In the genomic region with DNA sequence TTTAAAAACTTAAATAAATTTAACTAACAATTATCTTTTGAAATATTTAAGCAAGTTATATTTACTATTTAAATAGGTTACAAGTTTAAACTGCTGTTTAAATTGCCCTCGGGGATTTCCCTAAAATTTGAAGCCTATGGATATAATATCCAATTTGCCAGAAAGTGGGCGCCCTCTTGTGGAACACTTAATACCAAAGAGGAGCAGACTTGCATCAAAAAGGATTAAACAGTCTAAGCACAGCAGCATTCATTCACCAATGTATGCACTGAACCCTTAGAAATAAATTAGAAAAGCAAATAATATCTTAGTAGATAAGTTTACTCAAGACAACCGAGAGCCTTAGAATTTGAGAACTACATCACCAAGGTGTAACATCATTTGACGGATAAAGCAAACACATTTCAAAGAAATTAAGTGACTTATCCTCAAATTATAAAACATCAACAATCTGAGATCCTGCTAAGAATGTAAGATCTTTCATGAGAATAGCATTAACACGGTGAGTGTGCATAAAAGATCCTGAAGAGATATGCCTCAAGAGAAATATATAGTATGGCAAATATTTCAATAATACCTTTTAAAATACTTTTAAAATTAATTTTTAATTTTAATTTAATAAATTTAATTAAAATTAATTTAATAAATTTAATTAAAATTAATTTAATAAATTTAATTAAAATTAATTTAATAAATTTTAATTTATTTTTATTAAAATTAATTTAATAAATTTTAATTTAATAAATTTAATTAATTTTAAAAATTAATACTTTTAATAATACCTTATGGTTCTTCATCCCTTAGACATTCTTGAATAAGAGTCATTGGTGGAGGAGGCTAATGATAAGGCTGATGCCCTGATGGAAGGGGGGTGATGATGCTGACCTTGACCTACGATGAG, we compare ENCODE assay signal across 9 cellular contexts. TPM values are rescaled to one million over a fixed set of nuclear protein-coding genes. Genes with fewer than 3 reads are reported as not detected.
DNase-seq lines count a peak whose midpoint lies in the region; ATAC-seq and TF ChIP-seq lines count a peak whose summit lies in the region.
"Had no signal": no experiment of that assay in that cellular context is flagged by ENCODE, and none has a peak within 500 bp of the region (broad histone marks: within the 10 kb centered on the region; RNA-seq: fewer than 3 reads in every experiment).

No MANE protein-coding gene starts in this region.

- no peaks in the 10 kb centered on the region for H3K9me3 Mint-ChIP-seq in activated naive CD4-positive, alpha-beta T cell treated with anti-CD3 and anti-CD28 coated beads for 36 hours
- H3K9me3 Mint-ChIP-seq: dendritic cell treated with granulocyte-macrophage colony-stimulating factor and Interleukin-4, amounts not matched to agents 40 ng/mL and 50 ng/mL, for 4 days had no signal

- H3K9me3 ChIP-seq in SJSA1 (replicated peaks) (no peaks in the 10 kb centered on the region), esophagus squamous epithelium (no peaks in the 10 kb centered on the region), neutrophil (no peaks in the 10 kb centered on the region)

- H3K4me1 ChIP-seq in SJSA1 (replicated peaks) (no peaks in the 10 kb centered on the region), esophagus squamous epithelium (no peaks in the 10 kb centered on the region), neutrophil (ENCODE audit: control insufficient read depth in 1 of 2, insufficient read depth in 1 of 2, low read depth in 1 of 2, low read length in 1 of 2) (peaks cover 0 to 6% of the 10 kb centered on the region in 2 experiments)

- H3K36me3 ChIP-seq in SJSA1, result no peaks in the 10 kb centered on the region
- no peaks in the 10 kb centered on the region for H3K36me3 ChIP-seq in esophagus squamous epithelium
- no peaks in the 10 kb centered on the region for H3K36me3 ChIP-seq in neutrophil

- no peak for TF ChIP-seq POLR2A in esophagus squamous epithelium (IDR thresholded peaks at IDR 0.05)

- H3K4me3 Mint-ChIP-seq in activated naive CD4-positive, alpha-beta T cell treated with anti-CD3 and anti-CD28 coated beads for 36 hours, result no peak overlapping the region
- H3K4me3 Mint-ChIP-seq: dendritic cell treated with granulocyte-macrophage colony-stimulating factor and Interleukin-4, amounts not matched to agents 40 ng/mL and 50 ng/mL, for 4 days had no signal

- 29 to 33% methylated on average over 6 of the region's 6 CpGs for WGBS in esophagus squamous epithelium, 2 donors

- CTCF ChIA-PET in activated naive CD4-positive, alpha-beta T cell treated with anti-CD3 and anti-CD28 coated beads for 36 hours (lab: Charles Lee), result no interaction called here

- no peaks in the 10 kb centered on the region for H3K36me3 Mint-ChIP-seq in activated naive CD4-positive, alpha-beta T cell treated with anti-CD3 and anti-CD28 coated beads for 36 hours (ENCODE audit: low read depth)

- peaks cover 6% of the 10 kb centered on the region; the same call in 1 of the 2 replicates for H3K27me3 ChIP-seq in SJSA1 (replicated peaks)
- H3K27me3 ChIP-seq in esophagus squamous epithelium, result no peaks in the 10 kb centered on the region
- H3K27me3 ChIP-seq in neutrophil, result no peaks in the 10 kb centered on the region

- H3K4me1 Mint-ChIP-seq in activated naive CD4-positive, alpha-beta T cell treated with anti-CD3 and anti-CD28 coated beads for 36 hours (ENCODE audit: low read depth), result no peaks in the 10 kb centered on the region

- H3K27me3 Mint-ChIP-seq in activated naive CD4-positive, alpha-beta T cell treated with anti-CD3 and anti-CD28 coated beads for 36 hours (ENCODE audit: low read depth), result peaks cover 10% of the 10 kb centered on the region
- H3K27me3 Mint-ChIP-seq: dendritic cell treated with granulocyte-macrophage colony-stimulating factor and Interleukin-4, amounts not matched to agents 40 ng/mL and 50 ng/mL, for 4 days had no signal

- H3K27ac ChIP-seq in SJSA1, result no peak overlapping the region
- H3K27ac ChIP-seq in esophagus squamous epithelium, result no peak overlapping the region
- no peak overlapping the region for H3K27ac ChIP-seq in neutrophil

- H3K4me3 ChIP-seq in SJSA1 (no peak overlapping the region), esophagus squamous epithelium (no peak overlapping the region), neutrophil (ENCODE audit: low read depth in 1 of 2, low read length in 1 of 2) (no peak overlapping the region)

- ATAC-seq in GM19035 (IDR thresholded peaks at IDR 0.05; ENCODE audit: unreplicated experiment), result no peak
- no peak for ATAC-seq in GM19452 (IDR thresholded peaks at IDR 0.05; ENCODE audit: unreplicated experiment)

- H3K27ac Mint-ChIP-seq in activated naive CD4-positive, alpha-beta T cell treated with anti-CD3 and anti-CD28 coated beads for 36 hours, result no peak overlapping the region
- H3K27ac Mint-ChIP-seq: dendritic cell treated with granulocyte-macrophage colony-stimulating factor and Interleukin-4, amounts not matched to agents 40 ng/mL and 50 ng/mL, for 4 days had no signal

- TF ChIP-seq CTCF in esophagus squamous epithelium (IDR thresholded peaks at IDR 0.05) (peak; percentile 25 to 69 (median 52)), neutrophil (IDR thresholded peaks at IDR 0.05) (peak; percentile 60)

- peak; percentile 60 for DNase-seq in activated naive CD4-positive, alpha-beta T cell treated with anti-CD3 and anti-CD28 coated beads for 36 hours
- DNase-seq in activated naive CD4-positive, alpha-beta T cell treated with Interleukin-2 at 50 U/mL for 16 hours, result no peak
- DNase-seq in MV-4-11 (lab: John Stamatoyannopoulos, UW), result peak; percentile 56
- DNase-seq in SJSA1 (ENCODE audit: low read depth in 1 of 2, low spot score in 2 of 2), result peak; percentile 36 to 48
- DNase-seq in esophagus squamous epithelium (lab: John Stamatoyannopoulos, UW), result no peak

- intact Hi-C loops in activated naive CD4-positive, alpha-beta T cell treated with anti-CD3 and anti-CD28 coated beads for 36 hours (cut with micrococcal nuclease), result loop anchor here (1.0 to 10.0 kb wide), 4 partner anchors 77 to 691 kb away; no protein-coding TSS in a partner anchor
- intact Hi-C loops in esophagus squamous epithelium (cut with DNase I), result no loop called here

RNA-seq across cellular contexts. Expression of a gene that starts 11.5 kb away (rescaled TPM):
- total RNA-seq in activated naive CD4-positive, alpha-beta T cell treated with anti-CD3 and anti-CD28 coated beads for 36 hours, result not detected
- total RNA-seq in SJSA1 (2014; rRNA removed; shearing (Covaris generic)), result 0.08 and 1.0 TPM in 2 replicates
- under 1 TPM in 1 of 4 donors, not detected in 3; 0.09 TPM for total RNA-seq in esophagus squamous epithelium

RNA-seq across cellular contexts. Expression of a gene that starts 35.0 kb away (rescaled TPM):
- not detected for total RNA-seq in activated naive CD4-positive, alpha-beta T cell treated with anti-CD3 and anti-CD28 coated beads for 36 hours
- not detected in 2 replicates for total RNA-seq in SJSA1 (2014; rRNA removed; shearing (Covaris generic))
- total RNA-seq in esophagus squamous epithelium, result not detected

RNA-seq across cellular contexts. Expression of a gene that starts 46.6 kb away (rescaled TPM):
- total RNA-seq in activated naive CD4-positive, alpha-beta T cell treated with anti-CD3 and anti-CD28 coated beads for 36 hours, result not detected
- total RNA-seq in SJSA1 (2014; rRNA removed; shearing (Covaris generic)), result not detected in 2 replicates
- total RNA-seq in esophagus squamous epithelium, result under 1 TPM in 2 of 4 donors, not detected in 2; 0.19 to 0.44 TPM

Comparison
In these comparisons a context has a peak if more than half of its experiments do, and no peak if none do; other contexts are left out.
1. DNase-seq: peak in activated naive CD4-positive, alpha-beta T cell treated with anti-CD3 and anti-CD28 coated beads for 36 hours (single experiment), MV-4-11 (single experiment) and SJSA1 (2 of 2); none in activated naive CD4-positive, alpha-beta T cell treated with Interleukin-2 at 50 U/mL for 16 hours (single experiment) and esophagus squamous epithelium (single experiment).